1 cellular context compared by ENCODE assay signal in the genomic region with DNA sequence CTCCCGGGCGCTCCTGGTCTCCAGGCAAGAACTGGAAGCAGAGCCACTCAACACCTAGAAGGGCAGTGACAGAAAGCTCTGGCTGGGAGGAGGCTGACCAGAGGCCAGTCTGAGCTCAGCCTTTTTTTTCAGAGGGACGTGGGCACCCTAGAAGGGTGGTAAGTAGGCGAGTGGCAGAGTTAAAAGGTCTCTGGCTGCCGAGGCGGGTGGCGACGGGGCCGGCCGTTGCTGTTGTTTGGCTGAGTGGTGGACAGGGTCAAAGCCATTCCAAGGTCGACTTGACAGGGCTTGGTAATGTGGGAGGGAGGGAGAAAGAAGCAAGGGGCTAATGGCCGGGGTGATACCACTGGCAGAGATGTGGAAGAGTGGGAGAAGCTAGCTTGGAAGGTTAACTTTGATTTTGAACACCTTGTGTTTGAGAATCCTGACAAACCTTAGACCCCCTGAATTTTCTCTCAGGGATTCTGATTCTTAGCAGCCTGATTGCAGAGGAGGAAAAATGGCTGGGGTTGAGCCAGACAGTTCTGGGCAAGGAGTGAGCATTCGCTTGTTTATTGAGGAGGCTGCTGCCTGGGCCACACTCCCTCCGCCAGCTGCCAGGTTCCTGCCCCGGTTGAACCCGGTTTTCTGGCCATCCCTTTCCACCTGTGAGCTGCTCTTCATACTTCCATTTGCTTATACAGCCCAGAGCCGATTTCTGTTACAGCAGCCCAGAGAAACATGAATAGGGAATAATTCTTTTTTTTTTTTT.
TF ChIP-seq lines count a peak whose summit lies in the region.

No MANE protein-coding gene starts in this region.

TF ChIP-seq in IMR-90, 13 proteins besides CTCF, POLR2A, EP300 and RAD21 (continued from another document):
- TF ChIP-seq, protein P1, sequence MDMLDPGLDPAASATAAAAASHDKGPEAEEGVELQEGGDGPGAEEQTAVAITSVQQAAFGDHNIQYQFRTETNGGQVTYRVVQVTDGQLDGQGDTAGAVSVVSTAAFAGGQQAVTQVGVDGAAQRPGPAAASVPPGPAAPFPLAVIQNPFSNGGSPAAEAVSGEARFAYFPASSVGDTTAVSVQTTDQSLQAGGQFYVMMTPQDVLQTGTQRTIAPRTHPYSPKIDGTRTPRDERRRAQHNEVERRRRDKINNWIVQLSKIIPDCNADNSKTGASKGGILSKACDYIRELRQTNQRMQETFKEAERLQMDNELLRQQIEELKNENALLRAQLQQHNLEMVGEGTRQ (IDR thresholded peaks at IDR 0.05; ENCODE audit: low read depth, low read length): no peak
- TF ChIP-seq MAZ (IDR thresholded peaks at IDR 0.05; ENCODE audit: borderline replicate concordance, low read depth, low read length) (no peak), NFE2L2 (IDR thresholded peaks at IDR 0.05; ENCODE audit: low read depth, low read length) (no peak), MAFK (IDR thresholded peaks at IDR 0.05; ENCODE audit: low read depth, low read length) (no peak), CEBPB (IDR thresholded peaks at IDR 0.05; ENCODE audit: low read depth, low read length) (no peak)
